13 cellular contexts compared by ENCODE assay signal in the genomic region with DNA sequence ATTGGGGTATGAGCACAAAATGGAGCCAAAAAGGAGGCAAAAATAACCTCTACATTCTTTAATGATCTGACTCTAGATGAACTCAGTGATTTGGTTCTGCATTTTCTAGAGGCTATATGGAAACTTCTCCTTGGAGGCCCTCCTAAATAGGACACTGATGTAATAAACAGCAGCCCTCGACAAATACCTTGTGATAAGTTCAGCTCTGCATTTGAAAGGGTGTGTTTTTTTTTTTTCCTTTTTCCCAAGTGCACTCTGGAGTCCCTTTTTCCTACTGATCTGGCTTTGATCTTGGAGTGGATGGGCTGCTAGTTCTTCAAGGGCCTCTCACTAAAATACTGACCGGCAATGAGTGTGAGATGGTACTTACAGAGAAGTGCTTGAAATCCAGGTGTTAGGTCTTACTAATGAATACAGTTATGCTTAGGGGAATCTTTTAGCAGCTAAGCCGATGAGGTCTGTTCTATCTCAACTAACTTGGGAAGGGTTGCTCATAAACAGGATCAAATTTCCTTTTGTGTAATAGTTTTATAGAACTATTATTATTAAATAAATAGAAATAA.
A peak's percentile ranks its signal among the peaks of the same experiment; 100 is the strongest.
DNase-seq lines count a peak whose midpoint lies in the region; ATAC-seq and TF ChIP-seq lines count a peak whose summit lies in the region.
"Had no signal": no experiment of that assay in that cellular context is flagged by ENCODE, and none has a peak within 500 bp of the region (broad histone marks: within the 10 kb centered on the region; RNA-seq: fewer than 3 reads in every experiment).

No MANE protein-coding gene starts in this region.

- no peaks in the 10 kb centered on the region for H3K9me3 ChIP-seq in left lung
- H3K9me3 ChIP-seq in thyroid gland, result no peaks in the 10 kb centered on the region
- H3K9me3 ChIP-seq: HAP-1 had no signal

- intact Hi-C loops in left lung (cut with DNase I), result loop anchor here in 1 of 2 donors (5.0 kb wide), 1 partner anchor 451 kb away; no protein-coding TSS in a partner anchor
- intact Hi-C loops in thyroid gland (cut with DNase I), result loop anchor here (5.0 kb wide), 1 partner anchor 451 kb away; no protein-coding TSS in a partner anchor

- TF ChIP-seq CTCF in left lung (IDR thresholded peaks at IDR 0.05) (no peak), thyroid gland (IDR thresholded peaks at IDR 0.05) (no peak)

- H3K4me1 ChIP-seq in left lung (peaks cover 0 to 7% of the 10 kb centered on the region in 2 donors), thyroid gland (peaks cover 11 to 12% of the 10 kb centered on the region in 2 donors)
- H3K4me1 ChIP-seq: HAP-1 had no signal

- H3K4me3 ChIP-seq in left lung (no peak overlapping the region), thyroid gland (replicated peaks in 1 of 3) (no peak overlapping the region)
- H3K4me3 ChIP-seq: GM12878, HAP-1 had no signal

- DNase-seq in NCI-H510A treated with DMSO at 0.1 percent for 48 hours (lab: John Stamatoyannopoulos, UW), result peak; percentile 62
- DNase-seq in NCI-H510A (lab: John Stamatoyannopoulos, UW), result no peak
- peak; percentile 63 for DNase-seq in DMS79 treated with DMSO at 0.1 percent for 48 hours (lab: John Stamatoyannopoulos, UW)
- DNase-seq in left lung, result no peak
- peak; percentile 3 to 36 for DNase-seq in thyroid gland
- DNase-seq in dedifferentiated amniotic fluid mesenchymal stem cell (ENCODE audit: extremely low spot score), result no peak
- DNase-seq in activated naive CD4-positive, alpha-beta T cell treated with anti-CD3 and anti-CD28 coated beads, Interleukin-2, amount 50 U/mL, for 16 hours, result no peak
- DNase-seq in SKM-1 (lab: John Stamatoyannopoulos, UW; ENCODE audit: unreplicated experiment), result no peak
- DNase-seq: 8988T, C1 segment of cervical spinal cord, GOT3 had no signal

- TF ChIP-seq POLR2A in thyroid gland (IDR thresholded peaks at IDR 0.05), result no peak

- peak; percentile 79 for ATAC-seq in left lung

- peaks cover 0 to 9% of the 10 kb centered on the region in 2 donors for H3K27me3 ChIP-seq in left lung
- no peaks in the 10 kb centered on the region for H3K27me3 ChIP-seq in thyroid gland

- H3K27ac ChIP-seq in left lung (peak overlapping the region; percentile 28 to 46), thyroid gland (no peak overlapping the region)

- 25 to 41% methylated on average over 3 of the region's 3 CpGs for WGBS in thyroid gland, 2 donors

- no peaks in the 10 kb centered on the region for H3K36me3 ChIP-seq in left lung
- H3K36me3 ChIP-seq in thyroid gland, result no peaks in the 10 kb centered on the region
- H3K36me3 ChIP-seq: HAP-1 had no signal

Comparison
In these comparisons a context has a peak if more than half of its experiments do, and no peak if none do; other contexts are left out.
1. DNase-seq: peak in NCI-H510A treated with DMSO at 0.1 percent for 48 hours (single experiment), DMS79 treated with DMSO at 0.1 percent for 48 hours (single experiment) and thyroid gland (2 of 2); none in NCI-H510A (single experiment), left lung (0 of 2), dedifferentiated amniotic fluid mesenchymal stem cell (single experiment), activated naive CD4-positive, alpha-beta T cell treated with anti-CD3 and anti-CD28 coated beads, Interleukin-2, amount 50 U/mL, for 16 hours (single experiment) and SKM-1 (single experiment).
2. H3K27ac ChIP-seq: peak in left lung (2 of 2); none in thyroid gland (0 of 3).